In the genomic region with DNA sequence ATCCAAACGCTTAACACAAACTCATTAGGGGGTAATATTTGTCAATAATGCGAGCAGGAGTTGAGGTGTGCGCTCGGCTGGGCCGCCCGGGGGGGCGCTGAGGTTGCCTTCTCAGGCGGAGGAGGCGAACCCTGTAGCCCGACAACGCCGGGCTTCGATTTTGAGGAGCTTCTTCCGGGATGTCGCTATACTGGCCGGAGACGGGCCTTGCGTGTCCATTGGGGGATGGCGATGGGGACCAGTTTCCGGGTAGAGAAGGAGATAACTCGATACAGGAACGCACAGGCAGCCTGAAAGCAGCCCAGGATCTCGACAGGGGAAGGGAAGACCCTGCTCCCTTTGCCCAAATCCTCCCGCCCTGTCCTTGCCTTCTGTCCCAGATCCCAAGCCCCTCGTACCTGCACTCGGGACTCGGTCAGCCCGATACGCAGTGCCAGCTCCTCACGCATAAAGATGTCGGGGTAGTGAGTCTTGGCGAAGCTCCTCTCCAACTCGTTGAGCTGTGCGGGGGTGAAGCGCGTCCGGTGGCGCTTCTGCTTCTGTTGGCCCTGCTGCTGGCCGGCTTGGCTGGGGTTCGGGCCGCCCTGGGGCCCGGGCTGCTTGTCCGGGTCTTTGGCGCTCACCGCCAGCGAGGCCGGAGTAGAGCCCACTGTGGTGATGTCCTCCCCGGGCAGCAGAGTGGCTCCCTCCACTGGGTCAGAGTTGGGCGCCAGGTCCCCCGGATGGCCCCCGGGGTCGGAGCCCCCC, we compare ENCODE assay signal across 24 cellular contexts. TPM values are rescaled to one million over a fixed set of nuclear protein-coding genes. Genes with fewer than 3 reads are reported as not detected.
DNase-seq lines count a peak whose midpoint lies in the region; ATAC-seq and TF ChIP-seq lines count a peak whose summit lies in the region.
"Had no signal": no experiment of that assay in that cellular context is flagged by ENCODE, and none has a peak within 500 bp of the region (broad histone marks: within the 10 kb centered on the region; RNA-seq: fewer than 3 reads in every experiment).

No MANE protein-coding gene starts in this region.

- H3K4me3 ChIP-seq in CD4-positive, CD25-positive, alpha-beta regulatory T cell (ENCODE audit: low read depth, low read length): no peak overlapping the region
- H3K4me3 ChIP-seq: heart right ventricle, thyroid gland had no signal

- peak overlapping the region; percentile 15 to 54 (median 44) for H3K4me3 Mint-ChIP-seq in CD4-positive, CD25-positive, alpha-beta regulatory T cell
- H3K4me3 Mint-ChIP-seq in activated T-helper 2 cell treated with anti-CD3 and anti-CD28 coated beads, Interferon-gamma antibody, Interleukin-2, Interleukin-4, amounts not matched to agents 10 μg/mL and 5 μg/mL and 100 μg/mL, durations not matched to agents 14 hours and 24 hours and 36 hours (ENCODE audit: low read depth): no peak overlapping the region
- H3K4me3 Mint-ChIP-seq in neural crest cell: peak overlapping the region; percentile 74
- H3K4me3 Mint-ChIP-seq: mesothelial cell of epicardium had no signal

- H3K27ac ChIP-seq in CD4-positive, CD25-positive, alpha-beta regulatory T cell (ENCODE audit: insufficient read depth, low read length, poor library complexity, severe bottlenecking): no peak overlapping the region
- H3K27ac ChIP-seq: heart right ventricle, thyroid gland had no signal

- H3K4me1 Mint-ChIP-seq in CD4-positive, CD25-positive, alpha-beta regulatory T cell: peaks cover 10 to 34% (median 21%) of the 10 kb centered on the region in 4 donors
- H3K4me1 Mint-ChIP-seq in activated T-helper 2 cell treated with anti-CD3 and anti-CD28 coated beads, Interferon-gamma antibody, Interleukin-2, Interleukin-4, amounts not matched to agents 10 μg/mL and 5 μg/mL and 100 μg/mL, durations not matched to agents 14 hours and 24 hours and 36 hours (ENCODE audit: low read depth): peaks cover 9% of the 10 kb centered on the region
- peaks cover 30% of the 10 kb centered on the region for H3K4me1 Mint-ChIP-seq in neural crest cell

- H3K9me3 Mint-ChIP-seq in CD4-positive, CD25-positive, alpha-beta regulatory T cell: peaks cover 0 to 22% (median 7%) of the 10 kb centered on the region in 7 donors
- peaks cover 6% of the 10 kb centered on the region for H3K9me3 Mint-ChIP-seq in activated T-helper 2 cell treated with anti-CD3 and anti-CD28 coated beads, Interferon-gamma antibody, Interleukin-2, Interleukin-4, amounts not matched to agents 10 μg/mL and 5 μg/mL and 100 μg/mL, durations not matched to agents 14 hours and 24 hours and 36 hours
- no peaks in the 10 kb centered on the region for H3K9me3 Mint-ChIP-seq in neural crest cell
- H3K9me3 Mint-ChIP-seq: mesothelial cell of epicardium had no signal

- TF ChIP-seq CTCF in neural crest cell (conservative IDR thresholded peaks at IDR 0.05): no peak

- no peaks in the 10 kb centered on the region for H3K36me3 ChIP-seq in CD4-positive, CD25-positive, alpha-beta regulatory T cell (ENCODE audit: control insufficient read depth, insufficient read depth, low read length)
- H3K36me3 ChIP-seq: heart right ventricle, thyroid gland had no signal

- peaks cover 77% of the 10 kb centered on the region for H3K27me3 ChIP-seq in CD4-positive, CD25-positive, alpha-beta regulatory T cell (ENCODE audit: control insufficient read depth, insufficient read depth, low read length)

- DNase-seq in DMS53 (lab: John Stamatoyannopoulos, UW) (peak; percentile 50), DMS53 treated with DMSO at 0.1 percent for 48 hours (lab: John Stamatoyannopoulos, UW; ENCODE audit: unreplicated experiment) (no peak), neural crest cell (ENCODE audit: low read depth, low spot score) (no peak)
- DNase-seq in CD4-positive, CD25-positive, alpha-beta regulatory T cell: no peak
- DNase-seq in activated T-helper 2 cell treated with anti-CD3 and anti-CD28 coated beads, Interferon-gamma antibody, Interleukin-2, Interleukin-4, amounts not matched to agents 10 μg/mL and 5 μg/mL and 100 μg/mL, durations not matched to agents 14 hours and 24 hours and 36 hours (ENCODE audit: low spot score): no peak
- DNase-seq: 8988T; caudate nucleus; effector CD8-positive, alpha-beta T cell; heart right ventricle; NCI-H1105; NK-92 treated with Interleukin-12 subunit alpha and Interleukin-12 subunit beta, amount 100 ng/mL, for 24 hours; occipital lobe; stimulated activated CD4-positive, alpha-beta T cell treated with anti-CD3 and anti-CD28 coated beads, Interleukin-2, amount 100 ng/mL, for 48 hours; thyroid gland had no signal

- ATAC-seq in CD4-positive, CD25-positive, alpha-beta regulatory T cell (ENCODE audit: low read depth in 2 of 2): no peak
- no peak for ATAC-seq in GM18858 (IDR thresholded peaks at IDR 0.05; ENCODE audit: unreplicated experiment)
- ATAC-seq in GM21825 (IDR thresholded peaks at IDR 0.05; ENCODE audit: unreplicated experiment): no peak
- ATAC-seq in GM21723 (IDR thresholded peaks at IDR 0.05; ENCODE audit: unreplicated experiment): no peak
- ATAC-seq: heart right ventricle had no signal

- peaks cover 18 to 53% of the 10 kb centered on the region in 2 experiments for H3K9me3 ChIP-seq in CD4-positive, CD25-positive, alpha-beta regulatory T cell (ENCODE audit: control insufficient read depth in 2 of 2, low read length in 2 of 2)
- H3K9me3 ChIP-seq: heart right ventricle, thyroid gland had no signal

- peaks cover 22% of the 10 kb centered on the region for H3K4me1 ChIP-seq in CD4-positive, CD25-positive, alpha-beta regulatory T cell (ENCODE audit: control insufficient read depth, insufficient read depth, low read length, poor library complexity, severe bottlenecking)

- intact Hi-C loops in activated T-helper 2 cell treated with anti-CD3 and anti-CD28 coated beads, Interferon-gamma antibody, Interleukin-2, Interleukin-4, amounts not matched to agents 10 μg/mL and 5 μg/mL and 100 μg/mL, durations not matched to agents 14 hours and 24 hours and 36 hours (cut with micrococcal nuclease): loop anchor here (10.0 kb wide), 1 partner anchor 682 kb away; a partner anchor contains a TSS

- H3K27me3 Mint-ChIP-seq in CD4-positive, CD25-positive, alpha-beta regulatory T cell: peaks cover 93% of the 10 kb centered on the region
- H3K27me3 Mint-ChIP-seq in activated T-helper 2 cell treated with anti-CD3 and anti-CD28 coated beads, Interferon-gamma antibody, Interleukin-2, Interleukin-4, amounts not matched to agents 10 μg/mL and 5 μg/mL and 100 μg/mL, durations not matched to agents 14 hours and 24 hours and 36 hours (ENCODE audit: low read depth): peaks cover 72% of the 10 kb centered on the region
- H3K27me3 Mint-ChIP-seq in neural crest cell (ENCODE audit: low read depth): peaks cover 99% of the 10 kb centered on the region

- no peak overlapping the region for H3K27ac Mint-ChIP-seq in CD4-positive, CD25-positive, alpha-beta regulatory T cell
- peak overlapping the region; percentile 46 for H3K27ac Mint-ChIP-seq in activated T-helper 2 cell treated with anti-CD3 and anti-CD28 coated beads, Interferon-gamma antibody, Interleukin-2, Interleukin-4, amounts not matched to agents 10 μg/mL and 5 μg/mL and 100 μg/mL, durations not matched to agents 14 hours and 24 hours and 36 hours
- no peak overlapping the region for H3K27ac Mint-ChIP-seq in neural crest cell (ENCODE audit: unreplicated experiment)
- H3K27ac Mint-ChIP-seq: CD14-positive monocyte, mesothelial cell of epicardium had no signal

- H3K36me3 Mint-ChIP-seq in CD4-positive, CD25-positive, alpha-beta regulatory T cell: peaks cover 6% of the 10 kb centered on the region
- H3K36me3 Mint-ChIP-seq in activated T-helper 2 cell treated with anti-CD3 and anti-CD28 coated beads, Interferon-gamma antibody, Interleukin-2, Interleukin-4, amounts not matched to agents 10 μg/mL and 5 μg/mL and 100 μg/mL, durations not matched to agents 14 hours and 24 hours and 36 hours (ENCODE audit: low read depth): peaks cover 3% of the 10 kb centered on the region
- peaks cover 4% of the 10 kb centered on the region for H3K36me3 Mint-ChIP-seq in neural crest cell (ENCODE audit: low read depth)
- H3K36me3 Mint-ChIP-seq: mesothelial cell of epicardium had no signal

RNA-seq across cellular contexts. Expression of a gene that starts 1.9 kb away (rescaled TPM):
- total RNA-seq in CD4-positive, CD25-positive, alpha-beta regulatory T cell: not detected
- not detected for polyA plus RNA-seq in CD4-positive, CD25-positive, alpha-beta regulatory T cell
- not detected in 2 replicates for total RNA-seq in activated T-helper 2 cell treated with anti-CD3 and anti-CD28 coated beads, Interferon-gamma antibody, Interleukin-2, Interleukin-4, amounts not matched to agents 10 μg/mL and 5 μg/mL and 100 μg/mL, durations not matched to agents 14 hours and 24 hours and 36 hours
- total RNA-seq in neural crest cell: 2.1 and 3.1 TPM in 2 replicates
- total RNA-seq: Daoy, fibroblast of lung, heart right ventricle, kidney epithelial cell, mesothelial cell of epicardium, occipital lobe, RPMI7951, thyroid gland had no signal
- polyA plus RNA-seq: adipose tissue, CD14-positive monocyte, fibroblast of lung, heart right ventricle had no signal
